ENCODE assay signal across 17 cellular contexts in the genomic region with DNA sequence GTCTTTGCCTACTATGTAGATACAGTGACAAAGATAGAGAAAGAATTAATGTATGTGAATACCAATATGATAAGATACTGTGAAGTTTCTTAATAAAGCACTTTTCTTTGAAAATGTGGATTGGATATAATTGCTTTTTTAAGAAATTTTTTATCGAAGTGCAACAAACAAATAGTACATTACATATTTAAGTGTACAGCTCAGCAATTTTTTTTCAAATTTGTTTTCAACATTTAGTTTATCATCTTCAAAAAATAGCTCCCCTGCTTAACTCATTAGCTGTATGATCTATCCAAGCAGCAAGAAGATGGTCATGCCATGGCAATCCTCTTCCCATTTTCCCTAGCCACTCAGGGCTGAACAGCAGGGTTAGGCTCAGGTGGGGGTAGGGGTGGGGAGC. TPM values are rescaled to one million over a fixed set of nuclear protein-coding genes. Genes with fewer than 3 reads are reported as not detected.
DNase-seq lines count a peak whose midpoint lies in the region; ATAC-seq, FAIRE-seq and TF ChIP-seq lines count a peak whose summit lies in the region.
"Had no signal": no experiment of that assay in that cellular context is flagged by ENCODE, and none has a peak within 500 bp of the region (broad histone marks: within the 10 kb centered on the region; RNA-seq: fewer than 3 reads in every experiment).

No MANE protein-coding gene starts in this region.

- peaks cover 78% of the 10 kb centered on the region for H3K4me1 Mint-ChIP-seq in activated T-cell treated with anti-CD3 and anti-CD28 coated beads, Interleukin-2, amount 50 U/mL, for 24 hours (ENCODE audit: low read depth)
- peaks cover 74% of the 10 kb centered on the region for H3K4me1 Mint-ChIP-seq in activated T-cell treated with anti-CD3 and anti-CD28 coated beads, Interleukin-2, amount 50 U/mL, for 72 hours (ENCODE audit: low read depth)
- peaks cover 89 to 93% (median 90%) of the 10 kb centered on the region in 3 donors for H3K4me1 Mint-ChIP-seq in CD8-positive, alpha-beta memory T cell
- H3K4me1 Mint-ChIP-seq in stimulated activated naive B cell treated with anti-CD40 and anti-IgM and Interleukin-4, amounts not matched to agents 10 μg/mL and 1 μg/mL and 100 μg/mL, for 72 hours, result peaks cover 40 to 76% of the 10 kb centered on the region in 2 donors

- TF ChIP-seq EP300 in K562 (IDR thresholded peaks at IDR 0.05; ENCODE audit: low read length) (no peak), tibial nerve (IDR thresholded peaks at IDR 0.05) (no peak)

- H3K9me1 ChIP-seq in K562 (ENCODE audit: control insufficient read depth, insufficient read depth, low read length), result no peaks in the 10 kb centered on the region

- no peak for ATAC-seq in activated T-cell treated with anti-CD3 and anti-CD28 coated beads, Interleukin-2, amount 50 U/mL, for 72 hours (replicated peaks in 1 of 2)
- ATAC-seq in K562, result no peak
- no peak for ATAC-seq in stimulated activated naive B cell treated with anti-CD40 and anti-IgM and Interleukin-4, amounts not matched to agents 10 μg/mL and 1 μg/mL and 100 μg/mL, for 72 hours (replicated peaks)
- ATAC-seq: HCT116 had no signal

- H3K4me1 ChIP-seq in CD8-positive, alpha-beta memory T cell (ENCODE audit: insufficient read depth, low read length), result peaks cover 58% of the 10 kb centered on the region
- H3K4me1 ChIP-seq in K562 (replicated peaks in 1 of 2; ENCODE audit: control insufficient read depth in 2 of 2, insufficient read depth in 2 of 2, low read length in 2 of 2) (no peaks in the 10 kb centered on the region; a peak in 1 of 5 replicates), tibial nerve (peaks cover 0 to 43% (median 11%) of the 10 kb centered on the region in 4 donors)

- no TSS peak for BruUV-seq in K562 (replicated peaks; lab: Mats Ljungman, UMichigan)

- DNase-seq in activated T-cell treated with anti-CD3 and anti-CD28 coated beads, Interleukin-2, amount 50 U/mL, for 24 hours, result no peak
- no peak for DNase-seq in activated T-cell treated with anti-CD3 and anti-CD28 coated beads, Interleukin-2, amount 50 U/mL, for 72 hours
- DNase-seq in CD8-positive, alpha-beta memory T cell, result no peak
- DNase-seq in K562 (ENCODE audit: extremely low read depth in 1 of 4, low spot score in 3 of 4) (no peak), tibial nerve (ENCODE audit: low spot score in 2 of 2) (no peak), GM20000 (ENCODE audit: low spot score) (no peak)
- DNase-seq in stimulated activated naive B cell treated with anti-CD40 and anti-IgM and Interleukin-4, amounts not matched to agents 10 μg/mL and 1 μg/mL and 100 μg/mL, for 72 hours, result no peak
- DNase-seq: 8988T; ACHN; CD4-positive, CD25-positive, alpha-beta regulatory T cell; COR-L47; GF-D8 had no signal

- H3K36me3 Mint-ChIP-seq in activated T-cell treated with anti-CD3 and anti-CD28 coated beads, Interleukin-2, amount 50 U/mL, for 24 hours (ENCODE audit: low read depth), result peaks cover 9% of the 10 kb centered on the region
- peaks cover 0 to 4% of the 10 kb centered on the region in 2 donors for H3K36me3 Mint-ChIP-seq in activated T-cell treated with anti-CD3 and anti-CD28 coated beads, Interleukin-2, amount 50 U/mL, for 72 hours (ENCODE audit: insufficient read depth in 2 of 2)
- peaks cover 2 to 4% (median 4%) of the 10 kb centered on the region in 3 donors for H3K36me3 Mint-ChIP-seq in CD8-positive, alpha-beta memory T cell
- peaks cover 3 to 23% of the 10 kb centered on the region in 2 donors for H3K36me3 Mint-ChIP-seq in stimulated activated naive B cell treated with anti-CD40 and anti-IgM and Interleukin-4, amounts not matched to agents 10 μg/mL and 1 μg/mL and 100 μg/mL, for 72 hours

- TF ChIP-seq CTCF in K562 (IDR thresholded peaks at IDR 0.05 in 2 of 3, conservative IDR thresholded peaks at IDR 0.05 in 1 of 3; ENCODE audit: insufficient read depth in 2 of 3, low read depth in 1 of 3, low read length in 3 of 3) (no peak), tibial nerve (IDR thresholded peaks at IDR 0.05) (no peak), GM20000 (IDR thresholded peaks at IDR 0.05; ENCODE audit: extremely low read depth, missing control alignments) (no peak)

- no peak overlapping the region for H3K4me3 Mint-ChIP-seq in activated T-cell treated with anti-CD3 and anti-CD28 coated beads, Interleukin-2, amount 50 U/mL, for 24 hours
- H3K4me3 Mint-ChIP-seq in activated T-cell treated with anti-CD3 and anti-CD28 coated beads, Interleukin-2, amount 50 U/mL, for 72 hours, result no peak overlapping the region
- H3K4me3 Mint-ChIP-seq in CD8-positive, alpha-beta memory T cell, result peak overlapping the region in 4 of 7 donors; percentile 8 to 34 (median 32)
- H3K4me3 Mint-ChIP-seq in stimulated activated naive B cell treated with anti-CD40 and anti-IgM and Interleukin-4, amounts not matched to agents 10 μg/mL and 1 μg/mL and 100 μg/mL, for 72 hours, result no peak overlapping the region
- H3K4me3 Mint-ChIP-seq: CD4-positive, CD25-positive, alpha-beta regulatory T cell had no signal

- H3K27me3 ChIP-seq in CD8-positive, alpha-beta memory T cell (ENCODE audit: insufficient read depth, low read length, poor library complexity, severe bottlenecking), result no peaks in the 10 kb centered on the region
- H3K27me3 ChIP-seq in K562 (ENCODE audit: control insufficient read depth in 2 of 2, insufficient read depth in 2 of 2, low read length in 2 of 2) (no peaks in the 10 kb centered on the region), tibial nerve (no peaks in the 10 kb centered on the region)
- H3K27me3 ChIP-seq: BLaER1 treated with 17β-estradiol and CSF1 and Interleukin-3, amounts not matched to agents 10 nM and 100 nM had no signal

- H3K4me3 ChIP-seq in CD8-positive, alpha-beta memory T cell (ENCODE audit: low read length), result no peak overlapping the region
- H3K4me3 ChIP-seq in K562, result no peak overlapping the region
- no peak overlapping the region for H3K4me3 ChIP-seq in tibial nerve
- H3K4me3 ChIP-seq: BLaER1 treated with 17β-estradiol and CSF1 and Interleukin-3, amounts not matched to agents 10 nM and 100 nM; GM23248 had no signal

- in situ Hi-C loops in K562 (cut with MboI), result no loop called here

- intact Hi-C loops in K562 (cut with micrococcal nuclease), result no loop called here

- 43% methylated on average over 1 of the region's 1 CpG for WGBS in K562 (ENCODE audit: insufficient coverage, low coverage, missing lambda C conversion rate)
- 80 to 89% methylated on average over 1 of the region's 1 CpG for WGBS in tibial nerve, 2 donors

- no peak overlapping the region for H3K9ac ChIP-seq in K562 (ENCODE audit: insufficient read depth in 1 of 2, low read depth in 2 of 2, low read length in 2 of 2)
- H3K9ac ChIP-seq: BLaER1 treated with 17β-estradiol and CSF1 and Interleukin-3, amounts not matched to agents 10 nM and 100 nM; GM23248 had no signal

- FAIRE-seq in K562 (lab: Jason Lieb, UNC), result no peak
- FAIRE-seq: H54 had no signal

- no peak overlapping the region for H3K4me2 ChIP-seq in K562 (ENCODE audit: insufficient read depth, low read length)

- CTCF ChIA-PET in CD8-positive, alpha-beta memory T cell (lab: Charles Lee), result interaction anchor here (1.2 kb wide), 1 partner anchor 23 kb away, joined by 3 read pairs; no protein-coding TSS in a partner anchor
- CTCF ChIA-PET in K562 (lab: Yijun Ruan, JAX; ENCODE audit: low intra/inter-chr PET ratio), result no interaction called here

- H3K79me2 ChIP-seq in K562 (ENCODE audit: control insufficient read depth, insufficient read depth, low read length), result peaks cover 44% of the 10 kb centered on the region

- H3K36me3 ChIP-seq in CD8-positive, alpha-beta memory T cell (ENCODE audit: insufficient read depth, low read length), result no peaks in the 10 kb centered on the region
- no peaks in the 10 kb centered on the region for H3K36me3 ChIP-seq in K562 (ENCODE audit: control insufficient read depth, insufficient read depth, low read length)
- H3K36me3 ChIP-seq in tibial nerve, result no peaks in the 10 kb centered on the region

- H2AFZ ChIP-seq in K562 (ENCODE audit: low read depth, low read length), result no peak overlapping the region
- H2AFZ ChIP-seq: GM23248 had no signal

- H3K27ac ChIP-seq in CD8-positive, alpha-beta memory T cell (ENCODE audit: low read depth, low read length), result no peak overlapping the region
- H3K27ac ChIP-seq in K562 (ENCODE audit: extremely low read depth, low read depth, low read length), result no peak overlapping the region
- H3K27ac ChIP-seq in tibial nerve, result no peak overlapping the region
- H3K27ac ChIP-seq: BLaER1 treated with 17β-estradiol and CSF1 and Interleukin-3, amounts not matched to agents 10 nM and 100 nM; GM23248 had no signal

- H3K27ac Mint-ChIP-seq in activated T-cell treated with anti-CD3 and anti-CD28 coated beads, Interleukin-2, amount 50 U/mL, for 24 hours, result peak overlapping the region; percentile 55
- no peak overlapping the region for H3K27ac Mint-ChIP-seq in activated T-cell treated with anti-CD3 and anti-CD28 coated beads, Interleukin-2, amount 50 U/mL, for 72 hours
- H3K27ac Mint-ChIP-seq in CD8-positive, alpha-beta memory T cell, result peak overlapping the region in 7 of 8 donors; percentile 27 to 96 (median 86)
- peak overlapping the region; percentile 62 for H3K27ac Mint-ChIP-seq in stimulated activated naive B cell treated with anti-CD40 and anti-IgM and Interleukin-4, amounts not matched to agents 10 μg/mL and 1 μg/mL and 100 μg/mL, for 72 hours

- H3K27me3 Mint-ChIP-seq in activated T-cell treated with anti-CD3 and anti-CD28 coated beads, Interleukin-2, amount 50 U/mL, for 24 hours, result no peaks in the 10 kb centered on the region
- H3K27me3 Mint-ChIP-seq in activated T-cell treated with anti-CD3 and anti-CD28 coated beads, Interleukin-2, amount 50 U/mL, for 72 hours (ENCODE audit: low read depth), result no peaks in the 10 kb centered on the region
- no peaks in the 10 kb centered on the region for H3K27me3 Mint-ChIP-seq in CD8-positive, alpha-beta memory T cell
- H3K27me3 Mint-ChIP-seq in stimulated activated naive B cell treated with anti-CD40 and anti-IgM and Interleukin-4, amounts not matched to agents 10 μg/mL and 1 μg/mL and 100 μg/mL, for 72 hours, result no peaks in the 10 kb centered on the region
- H3K27me3 Mint-ChIP-seq: CD4-positive, CD25-positive, alpha-beta regulatory T cell; IgD-negative memory B cell had no signal

- H3K9me3 ChIP-seq in CD8-positive, alpha-beta memory T cell (ENCODE audit: low read length), result no peaks in the 10 kb centered on the region
- H3K9me3 ChIP-seq in K562 (replicated peaks; ENCODE audit: control insufficient read depth, insufficient read depth, low read depth, low read length), result no peaks in the 10 kb centered on the region
- H3K9me3 ChIP-seq in tibial nerve, result no peaks in the 10 kb centered on the region

- H3K9me3 Mint-ChIP-seq in activated T-cell treated with anti-CD3 and anti-CD28 coated beads, Interleukin-2, amount 50 U/mL, for 24 hours, result no peaks in the 10 kb centered on the region
- peaks cover 0 to 1% of the 10 kb centered on the region in 2 donors for H3K9me3 Mint-ChIP-seq in activated T-cell treated with anti-CD3 and anti-CD28 coated beads, Interleukin-2, amount 50 U/mL, for 72 hours
- no peaks in the 10 kb centered on the region for H3K9me3 Mint-ChIP-seq in CD8-positive, alpha-beta memory T cell
- peaks cover 1% of the 10 kb centered on the region in 2 donors for H3K9me3 Mint-ChIP-seq in stimulated activated naive B cell treated with anti-CD40 and anti-IgM and Interleukin-4, amounts not matched to agents 10 μg/mL and 1 μg/mL and 100 μg/mL, for 72 hours
- H3K9me3 Mint-ChIP-seq: CD4-positive, CD25-positive, alpha-beta regulatory T cell had no signal

- POLR2A ChIA-PET in CD8-positive, alpha-beta memory T cell (lab: Charles Lee), result no interaction called here
- POLR2A ChIA-PET in K562 (lab: Yijun Ruan, JAX), result interaction anchor here (0.6 to 0.7 kb wide), 2 partner anchors 11 to 617 kb away, joined by 3 to 4 read pairs; no protein-coding TSS in a partner anchor

- TF ChIP-seq POLR2A in K562 (conservative IDR thresholded peaks at IDR 0.05), result no peak
- no peak for TF ChIP-seq POLR2A in tibial nerve (IDR thresholded peaks at IDR 0.05)

- H4K20me1 ChIP-seq in K562 (replicated peaks; ENCODE audit: control insufficient read depth, insufficient read depth, low read length), result peaks cover 20% of the 10 kb centered on the region; the same call in 1 of the 2 replicates

- TF ChIP-seq RAD21 in K562 (CRISPR knock-in tag; conservative IDR thresholded peaks at IDR 0.05 in 1 of 2, IDR thresholded peaks at IDR 0.05 in 1 of 2), result no peak

RNA-seq across cellular contexts. Expression of a gene that starts 40.5 kb away (rescaled TPM):
- 10 to 100 TPM; 55.9 to 64.9 TPM for total RNA-seq in activated T-cell treated with anti-CD3 and anti-CD28 coated beads, Interleukin-2, amount 50 U/mL, for 72 hours
- 10 to 100 TPM; 64.7 to 68.6 TPM for total RNA-seq in CD8-positive, alpha-beta memory T cell
- 80.8 TPM for polyA plus RNA-seq in CD8-positive, alpha-beta memory T cell
- total RNA-seq in K562 (2011; cell fraction: chromatin; rRNA removed; ENCODE audit: low replicate concordance), result 10.7 and 36.6 TPM in 2 replicates
- total RNA-seq in K562 (2011; cell fraction: nucleolus; rRNA removed), result 5.7 and 6.2 TPM in 2 replicates
- total RNA-seq in K562 (2011; cell fraction: nucleoplasm; rRNA removed), result 10.0 and 16.6 TPM in 2 replicates
- total RNA-seq in K562 (2014; rRNA removed) (25.5 and 30.9 TPM in 2 replicates), K562 (2014; rRNA removed; fragmentation: Illumina TruSeq; extraction: Trizol) (33.5 and 36.4 TPM in 2 replicates), K562 (2015; rRNA removed; fragmentation: Illumina TruSeq; extraction: Trizol) (23.7 and 27.7 TPM in 2 replicates), K562 (2021) (30.3 and 33.2 TPM in 2 replicates), tibial nerve (100 to 1,000 TPM; 123 to 219 (median 141) TPM)
- polyA plus RNA-seq in K562 (2011; rRNA removed) (37.1 and 37.3 TPM in 2 replicates), K562 (2014; fragmentation: Illumina TruSeq; extraction: Trizol) (22.0 and 23.5 TPM in 2 replicates), K562 (2014; fragmentation: Nextera tagmentation; extraction: Ambion mirVana) (1 to 10 TPM; 8.5 to 10.0 TPM), K562 (2014; rRNA removed) (16.0 and 20.4 TPM in 2 replicates)
- 9.9 and 20.0 TPM in 2 replicates for polyA plus RNA-seq in K562 (2011; cell fraction: cytosol; rRNA removed)
- polyA plus RNA-seq in K562 (2011; cell fraction: nucleus; rRNA removed), result 20.6 and 37.5 TPM in 2 replicates
- polyA plus RNA-seq in K562 (2012), result 16.0 and 19.7 TPM in 2 replicates
- polyA minus RNA-seq in K562 (2011; rRNA and poly(A)+ RNA removed), result 64.1 and 75.5 TPM in 2 replicates
- polyA minus RNA-seq in K562 (2011; cell fraction: cytosol; rRNA and poly(A)+ RNA removed), result 21.6 and 23.2 TPM in 2 replicates
- polyA minus RNA-seq in K562 (2011; cell fraction: nucleus; rRNA and poly(A)+ RNA removed), result 21.5 and 38.9 TPM in 2 replicates

Comparison
In these comparisons a context has a peak if more than half of its experiments do, and no peak if none do; other contexts are left out.
1. H3K4me3 Mint-ChIP-seq: peak in CD8-positive, alpha-beta memory T cell (4 of 7); none in activated T-cell treated with anti-CD3 and anti-CD28 coated beads, Interleukin-2, amount 50 U/mL, for 24 hours (single experiment), activated T-cell treated with anti-CD3 and anti-CD28 coated beads, Interleukin-2, amount 50 U/mL, for 72 hours (0 of 2) and stimulated activated naive B cell treated with anti-CD40 and anti-IgM and Interleukin-4, amounts not matched to agents 10 μg/mL and 1 μg/mL and 100 μg/mL, for 72 hours (0 of 2).